ENCODE assay signal across 1 cellular context in genomic region chr6:36349240-36349639, GRCh38.
TF ChIP-seq lines count a peak whose summit lies in the region.

No MANE protein-coding gene starts in this region.

TF ChIP-seq in K562, 482 proteins besides CTCF, POLR2A, EP300 and RAD21:
- TF ChIP-seq NFIC (IDR thresholded peaks at IDR 0.05), result peak; percentile 51; the same call in 1 of the 2 replicates
- no peak for TF ChIP-seq RNF2 (IDR thresholded peaks at IDR 0.05)
- TF ChIP-seq BHLHE40 (IDR thresholded peaks at IDR 0.05; ENCODE audit: low read length), result peak; percentile 59
- no peak for TF ChIP-seq MTA3 (IDR thresholded peaks at IDR 0.05; ENCODE audit: borderline replicate concordance)
- no peak for TF ChIP-seq ELK3 (CRISPR knock-in tag; IDR thresholded peaks at IDR 0.05)
- TF ChIP-seq MEIS2 (IDR thresholded peaks at IDR 0.05; ENCODE audit: partially characterized antibody), result peak; percentile 16
- peak; percentile 68 for TF ChIP-seq USF2 (CRISPR knock-in tag; IDR thresholded peaks at IDR 0.05)
- no peak for TF ChIP-seq HMG20A (CRISPR knock-in tag; conservative IDR thresholded peaks at IDR 0.05)
- TF ChIP-seq ZBTB34 (CRISPR knock-in tag; IDR thresholded peaks at IDR 0.05), result no peak
- peak; percentile 53; the same call in 1 of the 2 replicates for TF ChIP-seq RAD51 (IDR thresholded peaks at IDR 0.05; ENCODE audit: borderline replicate concordance, low read depth)
- no peak for TF ChIP-seq TEAD2 (tag; IDR thresholded peaks at IDR 0.05)
- TF ChIP-seq CBFA2T2 (conservative IDR thresholded peaks at IDR 0.05), result peak; percentile 32; the same call in 1 of the 2 replicates
- no peak for TF ChIP-seq EWSR1 (IDR thresholded peaks at IDR 0.05; ENCODE audit: borderline replicate concordance, low read depth, partially characterized antibody)
- 0 out of 2 replicates have a peak, but pooled peaks have one; percentile 20 for TF ChIP-seq CBFA2T3 (IDR thresholded peaks at IDR 0.05)
- no peak for TF ChIP-seq PKNOX1 (IDR thresholded peaks at IDR 0.05)
- TF ChIP-seq CEBPZ (IDR thresholded peaks at IDR 0.05; ENCODE audit: borderline replicate concordance, low read depth, low read length), result no peak
- TF ChIP-seq CBX5 (IDR thresholded peaks at IDR 0.05; ENCODE audit: borderline replicate concordance, low read depth), result no peak
